33 cellular contexts compared by ENCODE assay signal in the genomic region with DNA sequence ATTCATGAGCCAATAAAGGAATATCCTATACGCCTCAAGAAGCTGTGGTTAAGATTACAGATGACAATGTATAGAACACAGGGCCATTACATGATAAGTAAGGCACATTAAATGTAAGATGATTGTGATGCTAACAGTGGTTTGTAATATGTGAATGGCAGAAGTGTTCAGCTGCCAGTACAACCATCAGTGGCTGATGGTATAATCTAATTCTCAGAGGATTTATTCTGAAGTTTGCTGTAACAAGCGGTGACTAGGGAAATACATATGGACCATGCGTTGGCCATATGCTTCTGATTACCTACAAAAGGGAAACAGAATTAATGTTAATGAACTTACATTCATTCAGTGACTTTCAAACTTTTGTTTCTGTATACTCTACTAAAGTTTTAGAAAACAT.
"Had no signal": no experiment of that assay in that cellular context is flagged by ENCODE, and none has a peak within 500 bp of the region (broad histone marks: within the 10 kb centered on the region; RNA-seq: fewer than 3 reads in every experiment).

No MANE protein-coding gene starts in this region.

- H3K27ac ChIP-seq: ascending aorta, cardiac muscle cell, SJCRH30, VCaP had no signal

- H3K36me3 ChIP-seq: ascending aorta, cardiac muscle cell, MG63, SJCRH30 had no signal

- H3K27me3 ChIP-seq: ascending aorta, cardiac muscle cell, MG63, SJCRH30 had no signal

- DNase-seq: activated B cell treated with CpG ODN at 0.5 μM for 24 hours; activated CD4-positive, alpha-beta memory T cell treated with anti-CD3 and anti-CD28 coated beads for 36 hours; activated CD4-positive, alpha-beta T cell treated with anti-CD3 and anti-CD28 coated beads for 4 hours; activated CD4-positive, alpha-beta T cell treated with anti-CD3 and anti-CD28 coated beads, Interleukin-2, amount 50 U/mL, for 1 hour; activated CD4-positive, CD25-positive, alpha-beta regulatory T cell treated with anti-CD3 and anti-CD28 coated beads, Interleukin-2, amount 50 U/mL, for 72 hours; activated CD8-positive, alpha-beta memory T cell treated with anti-CD3 and anti-CD28 coated beads for 24 hours; activated CD8-positive, alpha-beta memory T cell treated with anti-CD3 and anti-CD28 coated beads, Interleukin-2, amount 10 ng/mL, durations not matched to agents 7 days and 5 days; activated CD8-positive, alpha-beta memory T cell treated with anti-CD3 and anti-CD28 coated beads, Interleukin-2, amount 50 U/mL, for 48 hours; activated effector memory CD4-positive, alpha-beta T cell treated with anti-CD3 and anti-CD28 coated beads, Interleukin-2, amount 50 U/mL, for 16 hours; activated naive CD4-positive, alpha-beta T cell; activated naive CD8-positive, alpha-beta T cell treated with anti-CD3 and anti-CD28 coated beads, Interleukin-2, amount 10 ng/mL, durations not matched to agents 7 days and 5 days; activated T-cell treated with anti-CD3 and anti-CD28 coated beads, Interleukin-2, amount 50 U/mL, for 48 hours; amygdala; Kasumi-1; KG1; MG63; NCI-H1048; NCI-H1436 treated with DMSO at 0.1 percent for 48 hours; NCI-H187; NCI-H2029 treated with DMSO at 0.1 percent for 48 hours; NCI-H2107; NCI-H345; NCI-H69; OCI-M1; SHP77; SJCRH30; SW 1271; T-helper 1 cell; T-helper 2 cell; T-helper 9 cell had no signal

- H3K4me3 ChIP-seq: ascending aorta, cardiac muscle cell, MG63, SJCRH30 had no signal

- H3K9me3 ChIP-seq: ascending aorta, MG63, SJCRH30 had no signal
